1 cellular context compared by ENCODE assay signal in the genomic region with DNA sequence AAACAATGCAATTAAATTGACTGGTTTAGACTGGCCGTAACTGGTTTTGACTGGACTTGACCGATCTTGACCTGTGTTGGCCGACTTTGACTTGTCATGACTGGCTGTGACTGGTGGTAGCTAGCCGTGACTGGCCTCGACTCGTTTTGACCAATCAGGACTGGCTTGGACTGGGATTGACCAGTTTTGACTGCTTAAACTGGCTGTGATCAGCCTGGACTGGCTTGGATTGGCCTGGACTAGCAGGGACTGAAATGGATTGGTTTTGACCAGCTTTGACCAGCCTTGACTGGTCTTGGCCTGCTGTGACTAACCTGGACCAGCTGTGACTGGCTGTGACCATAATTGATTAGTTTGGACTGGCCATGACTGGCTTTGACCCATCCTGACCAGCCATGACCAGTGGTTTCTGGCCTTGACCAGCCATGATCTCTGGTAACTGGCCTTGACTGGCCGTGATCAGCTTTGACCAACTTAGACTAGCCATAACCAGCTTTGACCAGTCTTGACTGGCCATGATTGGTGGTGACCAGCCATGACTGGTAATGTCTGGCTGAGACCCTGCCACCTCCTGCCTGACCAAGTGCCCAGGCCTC.
TF ChIP-seq lines count a peak whose summit lies in the region.

No MANE protein-coding gene starts in this region.

TF ChIP-seq in WTC11, 78 proteins besides CTCF, POLR2A, EP300 and RAD21 (continued from another document):
- TF ChIP-seq, protein P1, sequence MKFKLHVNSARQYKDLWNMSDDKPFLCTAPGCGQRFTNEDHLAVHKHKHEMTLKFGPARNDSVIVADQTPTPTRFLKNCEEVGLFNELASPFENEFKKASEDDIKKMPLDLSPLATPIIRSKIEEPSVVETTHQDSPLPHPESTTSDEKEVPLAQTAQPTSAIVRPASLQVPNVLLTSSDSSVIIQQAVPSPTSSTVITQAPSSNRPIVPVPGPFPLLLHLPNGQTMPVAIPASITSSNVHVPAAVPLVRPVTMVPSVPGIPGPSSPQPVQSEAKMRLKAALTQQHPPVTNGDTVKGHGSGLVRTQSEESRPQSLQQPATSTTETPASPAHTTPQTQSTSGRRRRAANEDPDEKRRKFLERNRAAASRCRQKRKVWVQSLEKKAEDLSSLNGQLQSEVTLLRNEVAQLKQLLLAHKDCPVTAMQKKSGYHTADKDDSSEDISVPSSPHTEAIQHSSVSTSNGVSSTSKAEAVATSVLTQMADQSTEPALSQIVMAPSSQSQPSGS (CRISPR knock-in tag; IDR thresholded peaks at IDR 0.05; ENCODE audit: borderline replicate concordance, low read depth): no peak
- TF ChIP-seq, protein P2, sequence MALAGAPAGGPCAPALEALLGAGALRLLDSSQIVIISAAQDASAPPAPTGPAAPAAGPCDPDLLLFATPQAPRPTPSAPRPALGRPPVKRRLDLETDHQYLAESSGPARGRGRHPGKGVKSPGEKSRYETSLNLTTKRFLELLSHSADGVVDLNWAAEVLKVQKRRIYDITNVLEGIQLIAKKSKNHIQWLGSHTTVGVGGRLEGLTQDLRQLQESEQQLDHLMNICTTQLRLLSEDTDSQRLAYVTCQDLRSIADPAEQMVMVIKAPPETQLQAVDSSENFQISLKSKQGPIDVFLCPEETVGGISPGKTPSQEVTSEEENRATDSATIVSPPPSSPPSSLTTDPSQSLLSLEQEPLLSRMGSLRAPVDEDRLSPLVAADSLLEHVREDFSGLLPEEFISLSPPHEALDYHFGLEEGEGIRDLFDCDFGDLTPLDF (CRISPR knock-in tag; IDR thresholded peaks at IDR 0.05): no peak
- TF ChIP-seq, protein P3, sequence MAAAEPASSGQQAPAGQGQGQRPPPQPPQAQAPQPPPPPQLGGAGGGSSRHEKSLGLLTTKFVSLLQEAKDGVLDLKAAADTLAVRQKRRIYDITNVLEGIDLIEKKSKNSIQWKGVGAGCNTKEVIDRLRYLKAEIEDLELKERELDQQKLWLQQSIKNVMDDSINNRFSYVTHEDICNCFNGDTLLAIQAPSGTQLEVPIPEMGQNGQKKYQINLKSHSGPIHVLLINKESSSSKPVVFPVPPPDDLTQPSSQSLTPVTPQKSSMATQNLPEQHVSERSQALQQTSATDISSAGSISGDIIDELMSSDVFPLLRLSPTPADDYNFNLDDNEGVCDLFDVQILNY (CRISPR knock-in tag; IDR thresholded peaks at IDR 0.05): no peak
- TF ChIP-seq, protein P4, sequence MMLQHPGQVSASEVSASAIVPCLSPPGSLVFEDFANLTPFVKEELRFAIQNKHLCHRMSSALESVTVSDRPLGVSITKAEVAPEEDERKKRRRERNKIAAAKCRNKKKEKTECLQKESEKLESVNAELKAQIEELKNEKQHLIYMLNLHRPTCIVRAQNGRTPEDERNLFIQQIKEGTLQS (CRISPR knock-in tag; conservative IDR thresholded peaks at IDR 0.05): no peak
- TF ChIP-seq, protein P5, sequence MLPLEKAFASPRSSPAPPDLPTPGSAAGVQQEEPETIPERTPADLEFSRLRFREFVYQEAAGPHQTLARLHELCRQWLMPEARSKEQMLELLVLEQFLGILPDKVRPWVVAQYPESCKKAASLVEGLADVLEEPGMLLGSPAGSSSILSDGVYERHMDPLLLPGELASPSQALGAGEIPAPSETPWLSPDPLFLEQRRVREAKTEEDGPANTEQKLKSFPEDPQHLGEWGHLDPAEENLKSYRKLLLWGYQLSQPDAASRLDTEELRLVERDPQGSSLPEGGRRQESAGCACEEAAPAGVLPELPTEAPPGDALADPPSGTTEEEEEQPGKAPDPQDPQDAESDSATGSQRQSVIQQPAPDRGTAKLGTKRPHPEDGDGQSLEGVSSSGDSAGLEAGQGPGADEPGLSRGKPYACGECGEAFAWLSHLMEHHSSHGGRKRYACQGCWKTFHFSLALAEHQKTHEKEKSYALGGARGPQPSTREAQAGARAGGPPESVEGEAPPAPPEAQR (CRISPR knock-in tag; IDR thresholded peaks at IDR 0.05): no peak
